ENCODE assay signal across 27 cellular contexts in genomic region chr22:45019861-45020655, GRCh38. TPM values are rescaled to one million over a fixed set of nuclear protein-coding genes. Genes with fewer than 3 reads are reported as not detected.
"Had no signal": no experiment of that assay in that cellular context is flagged by ENCODE, and none has a peak within 500 bp of the region (broad histone marks: within the 10 kb centered on the region; RNA-seq: fewer than 3 reads in every experiment).

No MANE protein-coding gene starts in this region.

- H3K4me3 Mint-ChIP-seq: activated B cell treated with CpG ODN at 0.5 μM for 24 hours; activated CD4-positive, alpha-beta T cell treated with anti-CD3 and anti-CD28 coated beads for 36 hours; activated naive CD8-positive, alpha-beta T cell; activated T-cell treated with anti-CD3 and anti-CD28 coated beads, Interleukin-2, amount 50 U/mL, for 24 hours; central memory CD8-positive, alpha-beta T cell; natural killer cell treated with Interleukin-12 subunit alpha and Interleukin-12 subunit beta and Interleukin-15 and Interleukin-18, amount 100 ng/mL, for 72 hours had no signal

- H3K27me3 ChIP-seq: right atrium auricular region had no signal

- H3K9me3 ChIP-seq: breast epithelium, gastrocnemius medialis, neutrophil, pancreas, psoas muscle, right atrium auricular region, spleen had no signal

- H3K27ac ChIP-seq: breast epithelium, gastrocnemius medialis, neutrophil, pancreas, psoas muscle, right atrium auricular region, spleen had no signal

- H3K4me1 Mint-ChIP-seq: activated B cell treated with CpG ODN at 0.5 μM for 24 hours; activated CD4-positive, alpha-beta T cell treated with anti-CD3 and anti-CD28 coated beads for 36 hours; central memory CD8-positive, alpha-beta T cell had no signal

- ATAC-seq: activated CD4-positive, alpha-beta T cell treated with anti-CD3 and anti-CD28 coated beads for 36 hours; esophagus mucosa; gastrocnemius medialis; left cardiac atrium; pancreas; psoas muscle; stimulated activated naive CD8-positive, alpha-beta T cell treated with anti-CD3 and anti-CD28 coated beads, Interleukin-15, Interleukin-2, amounts not matched to agents 100 U/mL and 50 U/mL, for 24 hours had no signal

- DNase-seq: activated B cell treated with CpG ODN at 0.5 μM for 24 hours; activated CD4-positive, alpha-beta T cell treated with anti-CD3 and anti-CD28 coated beads for 36 hours; activated CD4-positive, alpha-beta T cell treated with anti-CD3 and anti-CD28 coated beads, Interleukin-2, amount 50 U/mL, for 4 hours; activated CD8-positive, alpha-beta memory T cell treated with anti-CD3 and anti-CD28 coated beads for 24 hours; activated CD8-positive, alpha-beta memory T cell treated with anti-CD3 and anti-CD28 coated beads, Interleukin-2, amount 50 U/mL, for 4 hours; activated naive CD4-positive, alpha-beta T cell; activated T-cell treated with anti-CD3 and anti-CD28 coated beads, Interleukin-2, amount 50 U/mL, for 24 hours; effector memory CD4-positive, alpha-beta T cell; gastrocnemius medialis; hippocampal formation; left cardiac atrium; pancreas; psoas muscle; spleen; stimulated activated CD4-positive, alpha-beta T cell treated with anti-CD3 and anti-CD28 coated beads, Interleukin-4, amount 100 ng/mL, for 1 hour; stimulated activated naive CD8-positive, alpha-beta T cell treated with anti-CD3 and anti-CD28 coated beads, Interleukin-15, Interleukin-2, amounts not matched to agents 100 U/mL and 50 U/mL, for 24 hours; T1000 had no signal

- H3K4me1 ChIP-seq: breast epithelium, gastrocnemius medialis, pancreas, psoas muscle, right atrium auricular region, spleen had no signal

- H3K9me3 Mint-ChIP-seq: activated B cell treated with CpG ODN at 0.5 μM for 24 hours; activated T-cell treated with anti-CD3 and anti-CD28 coated beads, Interleukin-2, amount 50 U/mL, for 24 hours; activated T-helper 2 cell treated with anti-CD3 and anti-CD28 coated beads, Interferon-gamma antibody, Interleukin-2, Interleukin-4, amounts not matched to agents 10 μg/mL and 5 μg/mL and 100 μg/mL, durations not matched to agents 14 hours and 24 hours and 36 hours; central memory CD8-positive, alpha-beta T cell; natural killer cell treated with Interleukin-12 subunit alpha and Interleukin-12 subunit beta and Interleukin-15 and Interleukin-18, amount 100 ng/mL, for 72 hours had no signal

- H3K4me3 ChIP-seq: breast epithelium, gastrocnemius medialis, pancreas, psoas muscle, right atrium auricular region, spleen had no signal

- H3K27ac Mint-ChIP-seq: activated B cell treated with CpG ODN at 0.5 μM for 24 hours; activated CD4-positive, alpha-beta T cell treated with anti-CD3 and anti-CD28 coated beads for 36 hours; activated naive CD8-positive, alpha-beta T cell; activated T-cell treated with anti-CD3 and anti-CD28 coated beads, Interleukin-2, amount 50 U/mL, for 24 hours; activated T-helper 2 cell treated with anti-CD3 and anti-CD28 coated beads, Interferon-gamma antibody, Interleukin-2, Interleukin-4, amounts not matched to agents 10 μg/mL and 5 μg/mL and 100 μg/mL, durations not matched to agents 14 hours and 24 hours and 36 hours; natural killer cell treated with Interleukin-12 subunit alpha and Interleukin-12 subunit beta and Interleukin-15 and Interleukin-18, amount 100 ng/mL, for 72 hours had no signal

- H3K36me3 Mint-ChIP-seq: activated naive CD8-positive, alpha-beta T cell; natural killer cell treated with Interleukin-12 subunit alpha and Interleukin-12 subunit beta and Interleukin-15 and Interleukin-18, amount 100 ng/mL, for 72 hours had no signal

- H3K36me3 ChIP-seq: breast epithelium, gastrocnemius medialis, neutrophil, pancreas, right atrium auricular region, spleen had no signal

RNA-seq across cellular contexts. Expression of gene PHF21B, which starts 10.3 kb away (rescaled TPM):
- total RNA-seq: activated B cell treated with CpG ODN at 0.5 μM for 24 hours; activated CD4-positive, alpha-beta T cell treated with anti-CD3 and anti-CD28 coated beads for 36 hours; endothelial cell of umbilical vein; esophagus mucosa; liver had no signal
- polyA plus RNA-seq: endothelial cell of umbilical vein, liver had no signal
